ENCODE assay signal across 24 cellular contexts in genomic region chr4:5918331-5919030, GRCh38. TPM values are rescaled to one million over a fixed set of nuclear protein-coding genes. Genes with fewer than 3 reads are reported as not detected.
DNase-seq lines count a peak whose midpoint lies in the region; ATAC-seq and TF ChIP-seq lines count a peak whose summit lies in the region.
"Had no signal": no experiment of that assay in that cellular context is flagged by ENCODE, and none has a peak within 500 bp of the region (broad histone marks: within the 10 kb centered on the region; RNA-seq: fewer than 3 reads in every experiment).

No MANE protein-coding gene starts in this region.

- H3K4me1 Mint-ChIP-seq in endodermal cell: peaks cover 8% of the 10 kb centered on the region

- H3K36me3 ChIP-seq in endodermal cell (ENCODE audit: control insufficient read depth, insufficient read depth, low read length) (no peaks in the 10 kb centered on the region), right lobe of liver (no peaks in the 10 kb centered on the region)
- H3K36me3 ChIP-seq: MG63 had no signal

- no peaks in the 10 kb centered on the region for H3K36me3 Mint-ChIP-seq in endodermal cell (ENCODE audit: low read depth)

- WGBS in endodermal cell (ENCODE audit: insufficient coverage in 1 of 2, insufficient read length in 1 of 2), 2 experiments: 76 to 90% methylated on average over 4 to 9 of the region's 9 CpGs
- WGBS in right lobe of liver (ENCODE audit: insufficient coverage, low coverage, low lambda C conversion rate, missing lambda C conversion rate): 24% methylated on average over 3 of the region's 9 CpGs

- intact Hi-C loops in right lobe of liver (cut with DNase I): no loop called here

- no peak for ATAC-seq in right lobe of liver
- ATAC-seq: HepG2, K562, PC-3 had no signal

- no peaks in the 10 kb centered on the region for H3K27me3 ChIP-seq in endodermal cell (ENCODE audit: control insufficient read depth, insufficient read depth, low read length, poor library complexity, severe bottlenecking)
- no peaks in the 10 kb centered on the region for H3K27me3 ChIP-seq in right lobe of liver
- H3K27me3 ChIP-seq: MG63 had no signal

- peaks cover 7% of the 10 kb centered on the region for H3K27me3 Mint-ChIP-seq in endodermal cell (ENCODE audit: insufficient read depth)

- H3K9ac ChIP-seq in endodermal cell (ENCODE audit: extremely low read depth, low read length, poor library complexity, severe bottlenecking): no peak overlapping the region
- H3K9ac ChIP-seq: SK-N-SH had no signal

- TF ChIP-seq CTCF in endodermal cell (conservative IDR thresholded peaks at IDR 0.05): no peak
- TF ChIP-seq CTCF in right lobe of liver (IDR thresholded peaks at IDR 0.05): no peak

- H3K27ac ChIP-seq in endodermal cell (ENCODE audit: low read depth, low read length): peak overlapping the region; percentile 47
- no peak overlapping the region for H3K27ac ChIP-seq in right lobe of liver

- DNase-seq in NCI-H748 (lab: John Stamatoyannopoulos, UW; ENCODE audit: unreplicated experiment): peak; percentile 47
- no peak for DNase-seq in NCI-H748 treated with DMSO at 0.1 percent for 48 hours (lab: John Stamatoyannopoulos, UW)
- peak; percentile 52 to 82 for DNase-seq in NCI-H2081 (lab: John Stamatoyannopoulos, UW)
- peak; percentile 50 for DNase-seq in endodermal cell
- DNase-seq in stimulated activated CD4-positive, alpha-beta T cell treated with anti-CD3 and anti-CD28 coated beads, Interleukin-4, amount 100 ng/mL, for 4 hours: no peak
- no peak for DNase-seq in activated CD4-positive, alpha-beta T cell treated with anti-CD3 and anti-CD28 coated beads for 48 hours
- no peak for DNase-seq in stimulated activated CD4-positive, alpha-beta T cell treated with anti-CD3 and anti-CD28 coated beads, Interleukin-2, amount 100 ng/mL, for 24 hours
- no peak for DNase-seq in right lobe of liver
- DNase-seq: CD4-positive, alpha-beta T cell; DMS79 treated with DMSO at 0.1 percent for 48 hours; H9; MG63; NCI-H1417; NCI-H187; NCI-H2107; NCI-H526 treated with DMSO at 0.1 percent for 48 hours; NK-92 treated with Interleukin-12 subunit alpha and Interleukin-12 subunit beta, amount 100 ng/mL, for 24 hours; PC-3; SK-N-SH; SW 1271 had no signal

- H3K9me3 ChIP-seq in endodermal cell (ENCODE audit: control insufficient read depth, low read length) (no peaks in the 10 kb centered on the region), right lobe of liver (no peaks in the 10 kb centered on the region)
- H3K9me3 ChIP-seq: MG63, SK-N-SH had no signal

- H3K4me3 ChIP-seq in endodermal cell (ENCODE audit: low read length) (no peak overlapping the region), right lobe of liver (no peak overlapping the region)
- H3K4me3 ChIP-seq: K562, MG63 had no signal

- no peaks in the 10 kb centered on the region for H3K9me3 Mint-ChIP-seq in endodermal cell
- H3K9me3 Mint-ChIP-seq: H9; T-helper 1 cell treated with Interleukin-12 subunit alpha and Interleukin-12 subunit beta and Interleukin-4 antibody, amounts not matched to agents 30 μg/mL and 1 μg/mL, for 36 hours had no signal

- H3K4me1 ChIP-seq in endodermal cell (ENCODE audit: control insufficient read depth, insufficient read depth, low read length) (no peaks in the 10 kb centered on the region), right lobe of liver (no peaks in the 10 kb centered on the region)

- TF ChIP-seq POLR2A in right lobe of liver (IDR thresholded peaks at IDR 0.05): no peak

- H3K27ac Mint-ChIP-seq in endodermal cell: no peak overlapping the region
- H3K27ac Mint-ChIP-seq: CD4-positive, alpha-beta T cell; H9; T-helper 1 cell treated with Interleukin-12 subunit alpha and Interleukin-12 subunit beta and Interleukin-4 antibody, amounts not matched to agents 30 μg/mL and 1 μg/mL, for 36 hours had no signal

- no peak overlapping the region for H3K4me3 Mint-ChIP-seq in endodermal cell
- H3K4me3 Mint-ChIP-seq: CD4-positive, alpha-beta T cell; H9; T-helper 1 cell treated with Interleukin-12 subunit alpha and Interleukin-12 subunit beta and Interleukin-4 antibody, amounts not matched to agents 30 μg/mL and 1 μg/mL, for 36 hours had no signal

RNA-seq across cellular contexts. Expression of gene CRMP1, which starts 25.6 kb away (rescaled TPM):
- 10 to 100 TPM; 40.0 to 64.9 TPM for total RNA-seq in endodermal cell
- polyA plus RNA-seq in endodermal cell (2013, experiment 1 of 2): 137 TPM
- polyA plus RNA-seq in endodermal cell (2013, experiment 2 of 2): 115 TPM
- total RNA-seq in right lobe of liver: under 1 TPM in 3 of 6 experiments, not detected in 3; 0.09 to 0.31 (median 0.10) TPM
- total RNA-seq: CD4-positive, alpha-beta T cell; HepG2; HT-29; PC-3 had no signal
- polyA plus RNA-seq: HepG2 had no signal

Comparison
In these comparisons a context has a peak if more than half of its experiments do, and no peak if none do; other contexts are left out.
1. DNase-seq: peak in NCI-H748 (single experiment), NCI-H2081 (2 of 2) and endodermal cell (single experiment); none in NCI-H748 treated with DMSO at 0.1 percent for 48 hours (single experiment), stimulated activated CD4-positive, alpha-beta T cell treated with anti-CD3 and anti-CD28 coated beads, Interleukin-4, amount 100 ng/mL, for 4 hours (0 of 2), activated CD4-positive, alpha-beta T cell treated with anti-CD3 and anti-CD28 coated beads for 48 hours (single experiment), stimulated activated CD4-positive, alpha-beta T cell treated with anti-CD3 and anti-CD28 coated beads, Interleukin-2, amount 100 ng/mL, for 24 hours (0 of 2) and right lobe of liver (0 of 3).
2. RNA of gene CRMP1, which starts 25.6 kb away (total RNA-seq): 40.0 to 64.9 TPM in endodermal cell; 0.09 to 0.31 TPM in right lobe of liver; every median in the first group is over 10 times any median in the second.